1 cellular context compared by ENCODE assay signal in genomic region chr3:193490580-193490979, GRCh38.
TF ChIP-seq lines count a peak whose summit lies in the region.

No MANE protein-coding gene starts in this region.

TF ChIP-seq in H1, 55 proteins besides CTCF, POLR2A, EP300 and RAD21 (continued from another document):
- no peak for TF ChIP-seq CHD7 (IDR thresholded peaks at IDR 0.05; ENCODE audit: insufficient replicate concordance, low read length)
- no peak for TF ChIP-seq HDAC2 (IDR thresholded peaks at IDR 0.05; ENCODE audit: borderline replicate concordance in 1 of 2, low read depth in 2 of 2, low read length in 2 of 2)
- no peak for TF ChIP-seq RBBP5 (IDR thresholded peaks at IDR 0.05; ENCODE audit: borderline replicate concordance, low read depth, low read length)
- TF ChIP-seq SIX5 (IDR thresholded peaks at IDR 0.05; ENCODE audit: low read depth, low read length), result no peak
- no peak for TF ChIP-seq SP1 (IDR thresholded peaks at IDR 0.05; ENCODE audit: low read depth, low read length)
- no peak for TF ChIP-seq FOSL1 (IDR thresholded peaks at IDR 0.05; ENCODE audit: insufficient read depth, low read depth, low read length)
- TF ChIP-seq POU5F1 (IDR thresholded peaks at IDR 0.05; ENCODE audit: low read depth, low read length), result no peak
